1 cellular context compared by ENCODE assay signal in the genomic region with DNA sequence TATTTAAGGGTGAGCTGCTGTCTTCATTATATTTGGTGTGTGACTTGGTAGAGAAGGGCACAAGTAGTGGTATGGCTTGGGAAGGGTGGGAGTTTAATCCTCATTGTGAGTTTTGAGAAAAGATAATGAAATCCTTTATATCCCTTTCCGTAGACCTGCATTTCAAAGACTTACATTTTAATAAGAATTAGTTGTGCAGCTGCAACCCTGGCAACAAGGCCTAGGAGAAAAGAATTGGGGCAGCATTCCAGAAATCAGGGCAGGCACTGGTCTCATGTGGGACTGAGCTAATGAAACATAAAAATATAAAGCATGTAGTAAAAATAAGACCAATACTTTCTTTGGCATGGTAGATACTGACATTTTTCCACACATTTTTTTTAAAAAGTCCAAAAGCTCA.
TF ChIP-seq lines count a peak whose summit lies in the region.

No MANE protein-coding gene starts in this region.

TF ChIP-seq in WTC11, 78 proteins besides CTCF, POLR2A, EP300 and RAD21 (continued from another document):
- TF ChIP-seq, protein P1, sequence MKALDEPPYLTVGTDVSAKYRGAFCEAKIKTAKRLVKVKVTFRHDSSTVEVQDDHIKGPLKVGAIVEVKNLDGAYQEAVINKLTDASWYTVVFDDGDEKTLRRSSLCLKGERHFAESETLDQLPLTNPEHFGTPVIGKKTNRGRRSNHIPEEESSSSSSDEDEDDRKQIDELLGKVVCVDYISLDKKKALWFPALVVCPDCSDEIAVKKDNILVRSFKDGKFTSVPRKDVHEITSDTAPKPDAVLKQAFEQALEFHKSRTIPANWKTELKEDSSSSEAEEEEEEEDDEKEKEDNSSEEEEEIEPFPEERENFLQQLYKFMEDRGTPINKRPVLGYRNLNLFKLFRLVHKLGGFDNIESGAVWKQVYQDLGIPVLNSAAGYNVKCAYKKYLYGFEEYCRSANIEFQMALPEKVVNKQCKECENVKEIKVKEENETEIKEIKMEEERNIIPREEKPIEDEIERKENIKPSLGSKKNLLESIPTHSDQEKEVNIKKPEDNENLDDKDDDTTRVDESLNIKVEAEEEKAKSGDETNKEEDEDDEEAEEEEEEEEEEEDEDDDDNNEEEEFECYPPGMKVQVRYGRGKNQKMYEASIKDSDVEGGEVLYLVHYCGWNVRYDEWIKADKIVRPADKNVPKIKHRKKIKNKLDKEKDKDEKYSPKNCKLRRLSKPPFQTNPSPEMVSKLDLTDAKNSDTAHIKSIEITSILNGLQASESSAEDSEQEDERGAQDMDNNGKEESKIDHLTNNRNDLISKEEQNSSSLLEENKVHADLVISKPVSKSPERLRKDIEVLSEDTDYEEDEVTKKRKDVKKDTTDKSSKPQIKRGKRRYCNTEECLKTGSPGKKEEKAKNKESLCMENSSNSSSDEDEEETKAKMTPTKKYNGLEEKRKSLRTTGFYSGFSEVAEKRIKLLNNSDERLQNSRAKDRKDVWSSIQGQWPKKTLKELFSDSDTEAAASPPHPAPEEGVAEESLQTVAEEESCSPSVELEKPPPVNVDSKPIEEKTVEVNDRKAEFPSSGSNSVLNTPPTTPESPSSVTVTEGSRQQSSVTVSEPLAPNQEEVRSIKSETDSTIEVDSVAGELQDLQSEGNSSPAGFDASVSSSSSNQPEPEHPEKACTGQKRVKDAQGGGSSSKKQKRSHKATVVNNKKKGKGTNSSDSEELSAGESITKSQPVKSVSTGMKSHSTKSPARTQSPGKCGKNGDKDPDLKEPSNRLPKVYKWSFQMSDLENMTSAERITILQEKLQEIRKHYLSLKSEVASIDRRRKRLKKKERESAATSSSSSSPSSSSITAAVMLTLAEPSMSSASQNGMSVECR (CRISPR knock-in tag; IDR thresholded peaks at IDR 0.05; ENCODE audit: borderline replicate concordance), result no peak
- no peak for TF ChIP-seq JUN (CRISPR knock-in tag; IDR thresholded peaks at IDR 0.05)
- TF ChIP-seq ZBTB21 (CRISPR knock-in tag; IDR thresholded peaks at IDR 0.05; ENCODE audit: borderline replicate concordance), result no peak
- TF ChIP-seq, protein P2, sequence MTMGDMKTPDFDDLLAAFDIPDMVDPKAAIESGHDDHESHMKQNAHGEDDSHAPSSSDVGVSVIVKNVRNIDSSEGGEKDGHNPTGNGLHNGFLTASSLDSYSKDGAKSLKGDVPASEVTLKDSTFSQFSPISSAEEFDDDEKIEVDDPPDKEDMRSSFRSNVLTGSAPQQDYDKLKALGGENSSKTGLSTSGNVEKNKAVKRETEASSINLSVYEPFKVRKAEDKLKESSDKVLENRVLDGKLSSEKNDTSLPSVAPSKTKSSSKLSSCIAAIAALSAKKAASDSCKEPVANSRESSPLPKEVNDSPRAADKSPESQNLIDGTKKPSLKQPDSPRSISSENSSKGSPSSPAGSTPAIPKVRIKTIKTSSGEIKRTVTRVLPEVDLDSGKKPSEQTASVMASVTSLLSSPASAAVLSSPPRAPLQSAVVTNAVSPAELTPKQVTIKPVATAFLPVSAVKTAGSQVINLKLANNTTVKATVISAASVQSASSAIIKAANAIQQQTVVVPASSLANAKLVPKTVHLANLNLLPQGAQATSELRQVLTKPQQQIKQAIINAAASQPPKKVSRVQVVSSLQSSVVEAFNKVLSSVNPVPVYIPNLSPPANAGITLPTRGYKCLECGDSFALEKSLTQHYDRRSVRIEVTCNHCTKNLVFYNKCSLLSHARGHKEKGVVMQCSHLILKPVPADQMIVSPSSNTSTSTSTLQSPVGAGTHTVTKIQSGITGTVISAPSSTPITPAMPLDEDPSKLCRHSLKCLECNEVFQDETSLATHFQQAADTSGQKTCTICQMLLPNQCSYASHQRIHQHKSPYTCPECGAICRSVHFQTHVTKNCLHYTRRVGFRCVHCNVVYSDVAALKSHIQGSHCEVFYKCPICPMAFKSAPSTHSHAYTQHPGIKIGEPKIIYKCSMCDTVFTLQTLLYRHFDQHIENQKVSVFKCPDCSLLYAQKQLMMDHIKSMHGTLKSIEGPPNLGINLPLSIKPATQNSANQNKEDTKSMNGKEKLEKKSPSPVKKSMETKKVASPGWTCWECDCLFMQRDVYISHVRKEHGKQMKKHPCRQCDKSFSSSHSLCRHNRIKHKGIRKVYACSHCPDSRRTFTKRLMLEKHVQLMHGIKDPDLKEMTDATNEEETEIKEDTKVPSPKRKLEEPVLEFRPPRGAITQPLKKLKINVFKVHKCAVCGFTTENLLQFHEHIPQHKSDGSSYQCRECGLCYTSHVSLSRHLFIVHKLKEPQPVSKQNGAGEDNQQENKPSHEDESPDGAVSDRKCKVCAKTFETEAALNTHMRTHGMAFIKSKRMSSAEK (CRISPR knock-in tag; IDR thresholded peaks at IDR 0.05; ENCODE audit: borderline replicate concordance), result no peak
- no peak for TF ChIP-seq SOX15 (CRISPR knock-in tag; IDR thresholded peaks at IDR 0.05)
- TF ChIP-seq, protein P3, sequence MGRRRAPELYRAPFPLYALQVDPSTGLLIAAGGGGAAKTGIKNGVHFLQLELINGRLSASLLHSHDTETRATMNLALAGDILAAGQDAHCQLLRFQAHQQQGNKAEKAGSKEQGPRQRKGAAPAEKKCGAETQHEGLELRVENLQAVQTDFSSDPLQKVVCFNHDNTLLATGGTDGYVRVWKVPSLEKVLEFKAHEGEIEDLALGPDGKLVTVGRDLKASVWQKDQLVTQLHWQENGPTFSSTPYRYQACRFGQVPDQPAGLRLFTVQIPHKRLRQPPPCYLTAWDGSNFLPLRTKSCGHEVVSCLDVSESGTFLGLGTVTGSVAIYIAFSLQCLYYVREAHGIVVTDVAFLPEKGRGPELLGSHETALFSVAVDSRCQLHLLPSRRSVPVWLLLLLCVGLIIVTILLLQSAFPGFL (CRISPR knock-in tag; IDR thresholded peaks at IDR 0.05; ENCODE audit: borderline replicate concordance), result no peak
- TF ChIP-seq ZNF396 (CRISPR knock-in tag; IDR thresholded peaks at IDR 0.05; ENCODE audit: borderline replicate concordance), result no peak
- no peak for TF ChIP-seq NFE2L1 (CRISPR knock-in tag; IDR thresholded peaks at IDR 0.05)
- TF ChIP-seq EMX1 (CRISPR knock-in tag; IDR thresholded peaks at IDR 0.05), result no peak
- no peak for TF ChIP-seq ZNF232 (CRISPR knock-in tag; IDR thresholded peaks at IDR 0.05)
